ENCODE assay signal across 17 cellular contexts in genomic region chr7:142528608-142529408, GRCh38.
DNase-seq lines count a peak whose midpoint lies in the region; ATAC-seq, FAIRE-seq and TF ChIP-seq lines count a peak whose summit lies in the region.
"Had no signal": no experiment of that assay in that cellular context is flagged by ENCODE, and none has a peak within 500 bp of the region (broad histone marks: within the 10 kb centered on the region; RNA-seq: fewer than 3 reads in every experiment).

No MANE protein-coding gene starts in this region.

- no peaks in the 10 kb centered on the region for H3K4me1 ChIP-seq in CD4-positive, CD25-positive, alpha-beta regulatory T cell (ENCODE audit: control insufficient read depth, insufficient read depth, low read length, poor library complexity, severe bottlenecking)
- no peaks in the 10 kb centered on the region for H3K4me1 ChIP-seq in GM23338 (ENCODE audit: insufficient read depth)
- H3K4me1 ChIP-seq: gastrocnemius medialis, lower lobe of right lung had no signal

- H3K27me3 Mint-ChIP-seq in CD4-positive, CD25-positive, alpha-beta regulatory T cell: peaks cover 10% of the 10 kb centered on the region
- peaks cover 2% of the 10 kb centered on the region for H3K27me3 Mint-ChIP-seq in GM23338 (ENCODE audit: insufficient read depth, low read depth, poor library complexity)
- no peaks in the 10 kb centered on the region for H3K27me3 Mint-ChIP-seq in activated naive CD8-positive, alpha-beta T cell treated with anti-CD3 and anti-CD28 coated beads for 36 hours

- no peak overlapping the region for H3K27ac ChIP-seq in CD4-positive, CD25-positive, alpha-beta regulatory T cell (ENCODE audit: insufficient read depth, low read length, poor library complexity, severe bottlenecking)
- H3K27ac ChIP-seq in GM23338 (ENCODE audit: low read depth): no peak overlapping the region
- H3K27ac ChIP-seq: gastrocnemius medialis, lower lobe of right lung, thoracic aorta had no signal

- H3K4me3 Mint-ChIP-seq in CD4-positive, CD25-positive, alpha-beta regulatory T cell: peak overlapping the region; percentile 41 to 71 (median 51)
- no peak overlapping the region for H3K4me3 Mint-ChIP-seq in GM23338
- H3K4me3 Mint-ChIP-seq in activated naive CD8-positive, alpha-beta T cell treated with anti-CD3 and anti-CD28 coated beads for 36 hours: peak overlapping the region; percentile 66
- H3K4me3 Mint-ChIP-seq: naive B cell had no signal

- H3K4me1 Mint-ChIP-seq in CD4-positive, CD25-positive, alpha-beta regulatory T cell: peaks cover 0 to 4% (median 0%) of the 10 kb centered on the region in 4 donors
- H3K4me1 Mint-ChIP-seq in GM23338: peaks cover 5% of the 10 kb centered on the region; the same call in 2 of the 3 replicates
- no peaks in the 10 kb centered on the region for H3K4me1 Mint-ChIP-seq in activated naive CD8-positive, alpha-beta T cell treated with anti-CD3 and anti-CD28 coated beads for 36 hours
- H3K4me1 Mint-ChIP-seq: naive B cell had no signal

- no peaks in the 10 kb centered on the region for H3K27me3 ChIP-seq in CD4-positive, CD25-positive, alpha-beta regulatory T cell (ENCODE audit: control insufficient read depth, insufficient read depth, low read length)
- no peaks in the 10 kb centered on the region for H3K27me3 ChIP-seq in GM23338 (ENCODE audit: insufficient read depth)

- H3K9me3 ChIP-seq in CD4-positive, CD25-positive, alpha-beta regulatory T cell (ENCODE audit: control insufficient read depth in 2 of 2, low read length in 2 of 2): no peaks in the 10 kb centered on the region
- H3K9me3 ChIP-seq: gastrocnemius medialis, lower lobe of right lung, thoracic aorta had no signal

- peak in 1 of 3 donors; percentile 20 for DNase-seq in CD4-positive, CD25-positive, alpha-beta regulatory T cell
- DNase-seq in GM23338 (ENCODE audit: low spot score) (peak; percentile 45), iPS-NIHi7 (ENCODE audit: extremely low spot score) (peak; percentile 25), left colon (no peak), HCEC 1CT (no peak), D721Med (ENCODE audit: insufficient read length, low spot score) (no peak)
- no peak for DNase-seq in activated naive CD8-positive, alpha-beta T cell treated with anti-CD3 and anti-CD28 coated beads for 36 hours
- no peak for DNase-seq in stimulated activated CD4-positive, alpha-beta T cell treated with anti-CD3 and anti-CD28 coated beads, Interleukin-4, amount 100 ng/mL, for 4 hours
- DNase-seq: caudate nucleus, DMS153, gastrocnemius medialis, KG1, lower lobe of right lung, naive B cell, retina, SIG-M5 had no signal

- H3K9me2 ChIP-seq in GM23338 (ENCODE audit: insufficient read depth): peaks cover 17% of the 10 kb centered on the region

- H3K4me2 ChIP-seq in GM23338: no peak overlapping the region

- peak overlapping the region; percentile 66 for H2AFZ ChIP-seq in GM23338

- H3F3A ChIP-seq in GM23338 (replicated peaks; ENCODE audit: low read depth): no peaks in the 10 kb centered on the region

- no peak for FAIRE-seq in D721Med (lab: Jason Lieb, UNC)

- no peaks in the 10 kb centered on the region for H4K20me1 ChIP-seq in GM23338 (replicated peaks; ENCODE audit: insufficient read depth)

- H3K27ac Mint-ChIP-seq in CD4-positive, CD25-positive, alpha-beta regulatory T cell: peak overlapping the region in 2 of 3 donors; percentile 25 to 38
- no peak overlapping the region for H3K27ac Mint-ChIP-seq in GM23338
- peak overlapping the region; percentile 65 for H3K27ac Mint-ChIP-seq in activated naive CD8-positive, alpha-beta T cell treated with anti-CD3 and anti-CD28 coated beads for 36 hours
- H3K27ac Mint-ChIP-seq: naive B cell had no signal

- no peaks in the 10 kb centered on the region for H3K9me3 Mint-ChIP-seq in CD4-positive, CD25-positive, alpha-beta regulatory T cell
- no peaks in the 10 kb centered on the region for H3K9me3 Mint-ChIP-seq in GM23338
- H3K9me3 Mint-ChIP-seq in activated naive CD8-positive, alpha-beta T cell treated with anti-CD3 and anti-CD28 coated beads for 36 hours: no peaks in the 10 kb centered on the region
- H3K9me3 Mint-ChIP-seq: naive B cell had no signal

- no peak for TF ChIP-seq CTCF in GM23338 (conservative IDR thresholded peaks at IDR 0.05; ENCODE audit: low read depth in 2 of 2)
- TF ChIP-seq CTCF in D721Med (IDR thresholded peaks at IDR 0.05; ENCODE audit: insufficient read depth, missing control alignments): no peak

- no peak for ATAC-seq in CD4-positive, CD25-positive, alpha-beta regulatory T cell (ENCODE audit: low read depth in 2 of 2)
- ATAC-seq in GM23338 (peak; percentile 41; the same call in 2 of the 3 replicates), left colon (no peak)
- ATAC-seq: gastrocnemius medialis, lower lobe of right lung had no signal

- H3K36me3 Mint-ChIP-seq in CD4-positive, CD25-positive, alpha-beta regulatory T cell: peaks cover 13% of the 10 kb centered on the region
- H3K36me3 Mint-ChIP-seq in GM23338 (ENCODE audit: low read depth): no peaks in the 10 kb centered on the region
- H3K36me3 Mint-ChIP-seq in activated naive CD8-positive, alpha-beta T cell treated with anti-CD3 and anti-CD28 coated beads for 36 hours: no peaks in the 10 kb centered on the region
- H3K36me3 Mint-ChIP-seq: naive B cell had no signal

- no peak overlapping the region for H3K4me3 ChIP-seq in CD4-positive, CD25-positive, alpha-beta regulatory T cell (ENCODE audit: low read depth, low read length)
- H3K4me3 ChIP-seq in GM23338: no peak overlapping the region
- H3K4me3 ChIP-seq: gastrocnemius medialis, lower lobe of right lung, thoracic aorta had no signal

- intact Hi-C loops in left colon (cut with DNase I, micrococcal nuclease): no loop called here

- H3K36me3 ChIP-seq in CD4-positive, CD25-positive, alpha-beta regulatory T cell (ENCODE audit: control insufficient read depth, insufficient read depth, low read length): no peaks in the 10 kb centered on the region
- H3K36me3 ChIP-seq in GM23338 (ENCODE audit: insufficient read depth): no peaks in the 10 kb centered on the region
- H3K36me3 ChIP-seq: gastrocnemius medialis, lower lobe of right lung, thoracic aorta had no signal

- no peaks in the 10 kb centered on the region for H3K79me2 ChIP-seq in GM23338 (replicated peaks; ENCODE audit: insufficient read depth)

TF ChIP-seq in GM23338, 12 proteins besides CTCF, POLR2A, EP300 and RAD21 (continues in another document):
- no peak for TF ChIP-seq POLR2AphosphoS5 (IDR thresholded peaks at IDR 0.05; ENCODE audit: low read depth)
- no peak for TF ChIP-seq STAT1 (IDR thresholded peaks at IDR 0.05; ENCODE audit: unreplicated experiment)
- no peak for TF ChIP-seq EZH2 (IDR thresholded peaks at IDR 0.05; ENCODE audit: low read depth, unreplicated experiment)
- no peak for TF ChIP-seq ZNF462 (CRISPR knock-in tag; IDR thresholded peaks at IDR 0.05)

Comparison
In these comparisons a context has a peak if more than half of its experiments do, and no peak if none do; other contexts are left out.
1. DNase-seq: peak in GM23338 (single experiment) and iPS-NIHi7 (single experiment); none in activated naive CD8-positive, alpha-beta T cell treated with anti-CD3 and anti-CD28 coated beads for 36 hours (single experiment), stimulated activated CD4-positive, alpha-beta T cell treated with anti-CD3 and anti-CD28 coated beads, Interleukin-4, amount 100 ng/mL, for 4 hours (0 of 2), left colon (0 of 2), HCEC 1CT (single experiment) and D721Med (single experiment).